Comparison of ENCODE assay signal across 8 cellular contexts in the genomic region with DNA sequence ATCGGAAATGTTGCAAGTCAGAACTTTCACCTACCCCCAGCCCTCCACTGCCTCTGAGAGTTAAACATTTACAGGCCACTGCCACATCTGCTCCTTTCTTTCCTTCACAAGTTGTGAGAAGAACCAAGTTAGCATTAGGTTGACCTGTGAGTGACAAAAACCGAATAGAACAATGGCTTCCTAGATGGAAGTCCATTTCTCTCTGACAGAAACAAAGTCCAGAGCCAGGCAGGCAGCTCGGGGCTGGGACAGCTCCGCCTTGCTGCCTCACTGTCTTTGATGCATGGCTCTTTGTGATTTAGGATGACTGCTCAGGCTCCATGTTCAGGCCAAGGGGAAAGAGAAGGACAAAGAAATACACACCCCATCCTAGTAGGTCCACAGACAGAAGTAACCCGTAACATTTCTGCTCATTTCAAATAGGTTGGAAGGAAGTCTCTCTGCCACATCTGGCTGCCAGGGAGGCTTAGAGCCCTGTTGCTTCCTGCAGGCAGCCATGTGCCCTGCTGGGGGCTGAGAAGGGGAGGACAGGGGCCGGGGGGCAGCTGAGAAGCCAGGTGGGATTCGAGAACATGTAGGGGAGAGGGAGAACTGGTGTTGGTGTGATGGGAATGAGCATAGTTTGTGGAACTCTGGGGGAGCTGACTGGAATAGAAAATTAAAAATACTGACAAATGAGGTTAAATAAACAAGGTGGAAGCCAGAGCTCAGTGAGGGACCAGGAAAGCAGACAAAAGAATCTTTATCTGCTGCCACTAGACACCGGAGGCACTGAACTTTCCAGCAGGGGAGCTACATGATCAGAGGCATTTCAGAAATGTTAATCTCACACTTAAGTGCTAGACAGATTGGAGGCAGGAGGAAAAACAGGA. TPM values are rescaled to one million over a fixed set of nuclear protein-coding genes. Genes with fewer than 3 reads are reported as not detected.
A peak's percentile ranks its signal among the peaks of the same experiment; 100 is the strongest.
DNase-seq lines count a peak whose midpoint lies in the region; ATAC-seq, FAIRE-seq and TF ChIP-seq lines count a peak whose summit lies in the region.

No MANE protein-coding gene starts in this region.

- H3K36me3 Mint-ChIP-seq in activated naive CD8-positive, alpha-beta T cell treated with anti-CD3 and anti-CD28 coated beads for 36 hours: peaks cover 14% of the 10 kb centered on the region

- H3K4me1 Mint-ChIP-seq in activated naive CD8-positive, alpha-beta T cell treated with anti-CD3 and anti-CD28 coated beads for 36 hours: peaks cover 64% of the 10 kb centered on the region

- no peak for TF ChIP-seq EP300 in tibial nerve (IDR thresholded peaks at IDR 0.05)

- H3K27me3 ChIP-seq in uterus: no peaks in the 10 kb centered on the region
- H3K27me3 ChIP-seq in tibial nerve: no peaks in the 10 kb centered on the region

- peak overlapping the region; percentile 88 for H3K27ac Mint-ChIP-seq in activated naive CD8-positive, alpha-beta T cell treated with anti-CD3 and anti-CD28 coated beads for 36 hours

- no peaks in the 10 kb centered on the region for H3K9me3 ChIP-seq in uterus
- H3K9me3 ChIP-seq in tibial nerve: no peaks in the 10 kb centered on the region

- H3K4me1 ChIP-seq in uterus (peaks cover 0 to 4% of the 10 kb centered on the region in 2 donors), tibial nerve (peaks cover 0 to 17% (median 11%) of the 10 kb centered on the region in 4 donors)

- ATAC-seq in left colon (peak; percentile 79), HG02678 (IDR thresholded peaks at IDR 0.05; ENCODE audit: unreplicated experiment) (no peak)

- intact Hi-C loops in left colon (cut with DNase I, micrococcal nuclease): no loop called here
- intact Hi-C loops in uterus (cut with DNase I; ENCODE audit: low total_unique reads): no loop called here

- peak overlapping the region; percentile 9 for H3K4me3 Mint-ChIP-seq in activated naive CD8-positive, alpha-beta T cell treated with anti-CD3 and anti-CD28 coated beads for 36 hours

- peaks cover 12% of the 10 kb centered on the region for H3K9me3 Mint-ChIP-seq in activated naive CD8-positive, alpha-beta T cell treated with anti-CD3 and anti-CD28 coated beads for 36 hours

- DNase-seq in D721Med (ENCODE audit: insufficient read length, low spot score) (peak; percentile 28), HK-2 (ENCODE audit: unreplicated experiment) (peak; percentile 45), left colon (no peak), uterus (no peak), NCI-H510A treated with DMSO at 0.1 percent for 48 hours (lab: John Stamatoyannopoulos, UW) (no peak), tibial nerve (ENCODE audit: low spot score in 2 of 2) (no peak)
- no peak for DNase-seq in activated naive CD8-positive, alpha-beta T cell treated with anti-CD3 and anti-CD28 coated beads for 36 hours

- WGBS in tibial nerve, 2 donors: 44 to 50% methylated on average over 8 of the region's 8 CpGs

- no peak overlapping the region for H3K4me3 ChIP-seq in uterus
- H3K4me3 ChIP-seq in tibial nerve: no peak overlapping the region

- FAIRE-seq in D721Med (lab: Jason Lieb, UNC): no peak

- no peaks in the 10 kb centered on the region for H3K27me3 Mint-ChIP-seq in activated naive CD8-positive, alpha-beta T cell treated with anti-CD3 and anti-CD28 coated beads for 36 hours

- no peaks in the 10 kb centered on the region for H3K36me3 ChIP-seq in uterus
- no peaks in the 10 kb centered on the region for H3K36me3 ChIP-seq in tibial nerve

- H3K27ac ChIP-seq in uterus (peak overlapping the region in 1 of 2 donors; percentile 40), tibial nerve (no peak overlapping the region)

- no peak for TF ChIP-seq CTCF in D721Med (IDR thresholded peaks at IDR 0.05; ENCODE audit: insufficient read depth, missing control alignments)
- TF ChIP-seq CTCF in uterus (IDR thresholded peaks at IDR 0.05): no peak
- no peak for TF ChIP-seq CTCF in tibial nerve (IDR thresholded peaks at IDR 0.05)

- TF ChIP-seq POLR2A in uterus (IDR thresholded peaks at IDR 0.05) (no peak), tibial nerve (IDR thresholded peaks at IDR 0.05) (no peak)

RNA-seq across cellular contexts. Expression of gene IER3, which starts 19.5 kb away (rescaled TPM):
- total RNA-seq in activated naive CD8-positive, alpha-beta T cell treated with anti-CD3 and anti-CD28 coated beads for 36 hours: 100 to 1,000 TPM; 295 to 310 TPM
- 100 to 1,000 TPM in 1 of 2 donors, 10 to 100 TPM in 1; 70.9 to 169 TPM for total RNA-seq in left colon
- 10 to 100 TPM in 2 of 4 donors, 1 to 10 TPM in 1, under 1 TPM in 1; 0.88 to 23.8 (median 10.4) TPM for total RNA-seq in uterus
- total RNA-seq in tibial nerve: 10 to 100 TPM in 1 of 4 donors, 1 to 10 TPM in 3; 4.5 to 15.3 (median 8.0) TPM

RNA-seq across cellular contexts. Expression of gene FLOT1, which starts 21.4 kb away (rescaled TPM):
- total RNA-seq in activated naive CD8-positive, alpha-beta T cell treated with anti-CD3 and anti-CD28 coated beads for 36 hours: 100 to 1,000 TPM; 104 to 107 TPM
- total RNA-seq in left colon (100 to 1,000 TPM; 130 to 137 TPM), uterus (100 to 1,000 TPM in 1 of 4 donors, 10 to 100 TPM in 3; 47.1 to 155 (median 64.6) TPM), tibial nerve (100 to 1,000 TPM in 1 of 4 donors, 10 to 100 TPM in 3; 83.1 to 157 (median 94.6) TPM)

RNA-seq across cellular contexts. Expression of gene TUBB, which starts 43.7 kb away (rescaled TPM):
- total RNA-seq in activated naive CD8-positive, alpha-beta T cell treated with anti-CD3 and anti-CD28 coated beads for 36 hours: 1,000 to 10,000 TPM; 1,515 to 1,538 TPM
- 100 to 1,000 TPM; 149 to 195 TPM for total RNA-seq in left colon
- total RNA-seq in uterus: 100 to 1,000 TPM; 130 to 426 (median 290) TPM
- total RNA-seq in tibial nerve: 100 to 1,000 TPM; 152 to 218 (median 207) TPM

RNA-seq across cellular contexts. Expression of gene MDC1, which starts 46.8 kb away (rescaled TPM):
- 10 to 100 TPM; 63.2 to 67.0 TPM for total RNA-seq in activated naive CD8-positive, alpha-beta T cell treated with anti-CD3 and anti-CD28 coated beads for 36 hours
- total RNA-seq in left colon (10 to 100 TPM; 11.1 to 16.3 TPM), uterus (10 to 100 TPM in 2 of 4 donors, 1 to 10 TPM in 2; 3.1 to 61.9 (median 10.2) TPM), tibial nerve (10 to 100 TPM; 21.3 to 36.0 (median 26.2) TPM)

Comparison
In these comparisons a context has a peak if more than half of its experiments do, and no peak if none do; other contexts are left out.
1. DNase-seq: peak in D721Med (single experiment) and HK-2 (single experiment); none in activated naive CD8-positive, alpha-beta T cell treated with anti-CD3 and anti-CD28 coated beads for 36 hours (single experiment), left colon (0 of 2), uterus (0 of 2), NCI-H510A treated with DMSO at 0.1 percent for 48 hours (single experiment) and tibial nerve (0 of 2).